7 cellular contexts compared by ENCODE assay signal in the genomic region with DNA sequence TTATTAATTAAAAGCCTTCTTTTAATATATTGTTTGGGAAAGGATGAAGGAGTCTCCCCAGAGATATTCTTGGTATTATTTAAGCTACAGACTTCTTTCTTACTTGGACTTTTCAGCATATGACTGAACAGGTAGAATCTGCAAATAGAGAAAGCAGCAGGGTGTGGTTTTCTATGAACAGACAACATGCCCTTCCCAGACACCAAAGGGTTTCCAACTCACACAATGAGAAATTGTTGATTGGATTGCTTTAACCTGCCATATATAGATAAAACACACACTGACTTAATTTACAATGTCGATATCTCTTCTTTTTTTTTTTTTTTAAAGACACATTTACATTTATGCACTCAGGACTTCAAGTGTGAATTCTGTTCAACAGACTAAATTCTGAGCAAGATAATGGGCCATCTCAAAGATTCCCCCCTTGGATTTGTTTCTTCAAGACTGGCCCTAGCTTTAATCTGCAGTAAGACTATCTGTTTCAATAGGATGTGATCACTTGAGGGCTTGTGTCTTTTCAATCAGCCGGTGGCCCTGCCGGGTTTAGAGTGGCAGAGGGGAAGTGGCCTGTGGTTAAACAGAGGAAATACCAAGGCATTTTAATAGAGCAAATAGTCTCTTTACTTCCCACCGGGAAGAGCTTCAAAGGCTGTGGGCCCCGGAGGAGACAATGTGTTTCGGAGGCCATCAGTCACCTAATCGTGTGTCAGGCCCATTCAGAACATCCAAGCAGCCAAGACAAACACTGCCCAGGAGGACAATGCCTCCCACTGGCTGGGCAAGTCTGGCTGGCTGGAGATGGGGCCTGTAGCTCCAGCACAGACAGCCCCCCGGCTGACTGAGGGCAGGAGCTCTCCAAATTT. TPM values are rescaled to one million over a fixed set of nuclear protein-coding genes. Genes with fewer than 3 reads are reported as not detected.
DNase-seq lines count a peak whose midpoint lies in the region; ATAC-seq lines count a peak whose summit lies in the region.

No MANE protein-coding gene starts in this region.

- no peak overlapping the region for H3K9ac ChIP-seq in neuronal stem cell (ENCODE audit: low read depth, low read length, poor library complexity)

- no peak for ATAC-seq in HG03280 (IDR thresholded peaks at IDR 0.05; ENCODE audit: unreplicated experiment)
- no peak for ATAC-seq in HG03520 (IDR thresholded peaks at IDR 0.05; ENCODE audit: unreplicated experiment)

- H3K36me3 ChIP-seq in H7 (replicated peaks; ENCODE audit: control insufficient read depth, insufficient read depth, low read length) (no peaks in the 10 kb centered on the region), neuronal stem cell (replicated peaks in 1 of 2; ENCODE audit: control insufficient read depth in 2 of 2, insufficient read depth in 2 of 2, low read length in 2 of 2) (no peaks in the 10 kb centered on the region)

- H3K23ac ChIP-seq in neuronal stem cell (ENCODE audit: low read depth, low read length, poor library complexity), result no peak overlapping the region

- H3K4me1 ChIP-seq in neuronal stem cell (ENCODE audit: control insufficient read depth in 2 of 2, insufficient read depth in 1 of 2, low read depth in 1 of 2, low read length in 2 of 2), result peaks cover 50 to 51% of the 10 kb centered on the region in 2 donors

- H3K79me1 ChIP-seq in neuronal stem cell (ENCODE audit: low read depth, low read length), result peaks cover 5% of the 10 kb centered on the region

- no peak overlapping the region for H3K4ac ChIP-seq in neuronal stem cell (ENCODE audit: low read length)

- DNase-seq in H7 (peak; percentile 39), NCI-H146 treated with DMSO at 0.1 percent for 48 hours (lab: John Stamatoyannopoulos, UW; ENCODE audit: unreplicated experiment) (peak; percentile 43), dermis blood vessel endothelial cell (peak; percentile 49), neuronal stem cell (ENCODE audit: low spot score) (no peak), SHP77 treated with DMSO at 0.1 percent for 48 hours (lab: John Stamatoyannopoulos, UW) (no peak)

- no peak overlapping the region for H3K4me2 ChIP-seq in neuronal stem cell (ENCODE audit: insufficient read depth, low read length, poor library complexity, severe bottlenecking)

- no peak overlapping the region for H2AFZ ChIP-seq in neuronal stem cell (ENCODE audit: low read length)

- no peaks in the 10 kb centered on the region for H3K9me3 ChIP-seq in neuronal stem cell (replicated peaks in 1 of 2; ENCODE audit: control insufficient read depth in 2 of 2, insufficient read depth in 1 of 2, low read depth in 1 of 2, low read length in 2 of 2)

- H3K18ac ChIP-seq in neuronal stem cell (ENCODE audit: low read length), result peak overlapping the region; percentile 33

- no peak overlapping the region for H2BK12ac ChIP-seq in neuronal stem cell (ENCODE audit: low read length)

- H3K4me3 ChIP-seq in H7 (ENCODE audit: insufficient read depth, low read depth, low read length), result no peak overlapping the region
- no peak overlapping the region for H3K4me3 ChIP-seq in neuronal stem cell (ENCODE audit: low read length in 2 of 2)

- H3K27me3 ChIP-seq in H7 (ENCODE audit: control insufficient read depth, insufficient read depth, low read length) (peaks cover 3% of the 10 kb centered on the region; the same call in 1 of the 2 replicates), neuronal stem cell (ENCODE audit: control insufficient read depth in 3 of 3, insufficient read depth in 3 of 3, low read depth in 1 of 3, low read length in 3 of 3) (no peaks in the 10 kb centered on the region)

- WGBS in neuronal stem cell (ENCODE audit: extremely low coverage in 2 of 2, insufficient read length in 2 of 2, insufficient replicate concordance in 1 of 2), 2 donors, result no CpG with 5 or more reads among the region's 8 CpGs

- no peak overlapping the region for H2BK15ac ChIP-seq in neuronal stem cell (ENCODE audit: low read length)

- H3K27ac ChIP-seq in neuronal stem cell (replicated peaks; ENCODE audit: low read length), result peak overlapping the region; percentile 46

- peak overlapping the region; percentile 72 for H2AK5ac ChIP-seq in neuronal stem cell (ENCODE audit: low read depth, low read length)

- H2BK120ac ChIP-seq in neuronal stem cell (ENCODE audit: low read depth, low read length), result no peak overlapping the region

- no peak overlapping the region for H4K8ac ChIP-seq in neuronal stem cell (ENCODE audit: low read depth, low read length)

- H4K91ac ChIP-seq in neuronal stem cell (ENCODE audit: low read depth, low read length, poor library complexity), result no peak overlapping the region

- no peak overlapping the region for H3K14ac ChIP-seq in neuronal stem cell (ENCODE audit: low read length)

- no peak overlapping the region for H2BK5ac ChIP-seq in neuronal stem cell (ENCODE audit: low read length)

RNA-seq across cellular contexts. Expression of gene IL17RD, which starts 6.1 kb away (rescaled TPM):
- 31.6 and 33.4 TPM in 2 replicates for total RNA-seq in H7 (2014; rRNA removed; shearing (Covaris generic))
- total RNA-seq in dermis blood vessel endothelial cell, result 0.51 and 0.65 TPM in 2 replicates
- 38.4 TPM for polyA plus RNA-seq in neuronal stem cell (2013, experiment 1 of 2)
- polyA plus RNA-seq in neuronal stem cell (2013, experiment 2 of 2), result 37.6 TPM

RNA-seq across cellular contexts. Expression of gene HESX1, which starts 40.7 kb away (rescaled TPM):
- total RNA-seq in H7 (2014; rRNA removed; shearing (Covaris generic)), result 1.9 and 3.0 TPM in 2 replicates
- 0.34 and 0.47 TPM in 2 replicates for total RNA-seq in dermis blood vessel endothelial cell
- polyA plus RNA-seq in neuronal stem cell (2013, experiment 1 of 2), result 6.1 TPM
- 5.7 TPM for polyA plus RNA-seq in neuronal stem cell (2013, experiment 2 of 2)

Comparison
In these comparisons a context has a peak if more than half of its experiments do, and no peak if none do; other contexts are left out.
1. DNase-seq: peak in H7 (single experiment), NCI-H146 treated with DMSO at 0.1 percent for 48 hours (single experiment) and dermis blood vessel endothelial cell (single experiment); none in neuronal stem cell (single experiment) and SHP77 treated with DMSO at 0.1 percent for 48 hours (single experiment).
2. RNA of gene IL17RD, which starts 6.1 kb away (total RNA-seq): 31.6 to 33.4 TPM in H7; 0.51 to 0.65 TPM in dermis blood vessel endothelial cell; every median in the first group is over 10 times any median in the second.